Comparison of ENCODE assay signal across 19 cellular contexts in genomic region chr2:103285354-103285753, GRCh38.
DNase-seq lines count a peak whose midpoint lies in the region; FAIRE-seq and TF ChIP-seq lines count a peak whose summit lies in the region.
"Had no signal": no experiment of that assay in that cellular context is flagged by ENCODE, and none has a peak within 500 bp of the region (broad histone marks: within the 10 kb centered on the region; RNA-seq: fewer than 3 reads in every experiment).

No MANE protein-coding gene starts in this region.

- H3K9me2 ChIP-seq in neural cell (ENCODE audit: insufficient read depth, low read length), result no peaks in the 10 kb centered on the region

- peak; percentile 97 for TF ChIP-seq EP300 in neural cell (conservative IDR thresholded peaks at IDR 0.05; ENCODE audit: poor library complexity, severe bottlenecking)

- no peak overlapping the region for H3K4me3 ChIP-seq in neural cell (ENCODE audit: low read length)
- H3K4me3 ChIP-seq: BLaER1, GM23248 had no signal

- H3K27ac ChIP-seq in neural cell (ENCODE audit: low read length), result no peak overlapping the region
- H3K27ac ChIP-seq: 22Rv1, BLaER1, C4-2B, GM23248 had no signal

- no peak overlapping the region for H3K9ac ChIP-seq in neural cell (ENCODE audit: low read length)
- H3K9ac ChIP-seq: BLaER1, GM23248 had no signal

- no peak for TF ChIP-seq CTCF in neural cell (IDR thresholded peaks at IDR 0.05; ENCODE audit: poor library complexity, severe bottlenecking)
- TF ChIP-seq CTCF in D721Med (IDR thresholded peaks at IDR 0.05; ENCODE audit: insufficient read depth, missing control alignments), result no peak

- CTCF ChIA-PET in HEK293T (lab: Yijun Ruan, JAX), result no interaction called here

- FAIRE-seq in D721Med (lab: Jason Lieb, UNC), result no peak
- FAIRE-seq: A204.1, G401.6, GM12892, H1 had no signal

- H2AFZ ChIP-seq in neural cell (ENCODE audit: low read depth, low read length), result no peak overlapping the region
- H2AFZ ChIP-seq: GM23248 had no signal

- H3K9me3 ChIP-seq in neural cell (ENCODE audit: low read length), result no peaks in the 10 kb centered on the region
- H3K9me3 ChIP-seq: BLaER1 had no signal

- H3K79me2 ChIP-seq in neural cell (replicated peaks; ENCODE audit: insufficient read depth, low read length), result no peaks in the 10 kb centered on the region

- peak; percentile 14 for DNase-seq in DMS153 (lab: John Stamatoyannopoulos, UW)
- no peak for DNase-seq in DMS153 treated with DMSO at 0.1 percent for 48 hours (lab: John Stamatoyannopoulos, UW; ENCODE audit: unreplicated experiment)
- DNase-seq in COLO668 (lab: John Stamatoyannopoulos, UW; ENCODE audit: unreplicated experiment), result peak; percentile 48
- DNase-seq in HEK293T (ENCODE audit: extremely low spot score), result no peak
- DNase-seq in D721Med (ENCODE audit: insufficient read length, low spot score), result no peak
- no peak for DNase-seq in mucosa of gallbladder (ENCODE audit: low spot score)
- DNase-seq: CD4-positive, CD25-positive, alpha-beta regulatory T cell; CD8-positive, alpha-beta T cell; DND-41; GM23248; HCEC 1CT had no signal

- POLR2A ChIA-PET in HEK293T (lab: Yijun Ruan, JAX), result no interaction called here

- H3K36me3 ChIP-seq in neural cell (ENCODE audit: insufficient read depth, low read length), result no peaks in the 10 kb centered on the region
- H3K36me3 ChIP-seq: BLaER1 had no signal

- no peaks in the 10 kb centered on the region for H3K27me3 ChIP-seq in neural cell (ENCODE audit: insufficient read depth, low read depth, low read length)
- H3K27me3 ChIP-seq: BLaER1 had no signal

- no peak overlapping the region for H3K4me2 ChIP-seq in neural cell (ENCODE audit: low read length)
- H3K4me2 ChIP-seq: BLaER1 had no signal

- H3F3A ChIP-seq in neural cell (ENCODE audit: insufficient read depth, low read length, poor library complexity, severe bottlenecking), result no peaks in the 10 kb centered on the region

- no peaks in the 10 kb centered on the region for H4K20me1 ChIP-seq in neural cell (ENCODE audit: insufficient read depth)
- H4K20me1 ChIP-seq: BLaER1 had no signal

- no peak for TF ChIP-seq RAD21 in neural cell (conservative IDR thresholded peaks at IDR 0.05)

TF ChIP-seq in HEK293T, 16 proteins besides CTCF, POLR2A, EP300 and RAD21:
- TF ChIP-seq ARNT (IDR thresholded peaks at IDR 0.05), result no peak
- no peak for TF ChIP-seq BHLHE40 (IDR thresholded peaks at IDR 0.05; ENCODE audit: borderline replicate concordance)
- no peak for TF ChIP-seq SP1 (IDR thresholded peaks at IDR 0.05)
- 0 out of 2 replicates have a peak, but pooled peaks have one; percentile 23 for TF ChIP-seq PKNOX1 (IDR thresholded peaks at IDR 0.05)

TF ChIP-seq in neural cell, 6 proteins besides CTCF, POLR2A, EP300 and RAD21:
- TF ChIP-seq POLR2AphosphoS5 (IDR thresholded peaks at IDR 0.05) (peak; percentile 89), TAF1 (IDR thresholded peaks at IDR 0.05; ENCODE audit: low read depth) (no peak)

Comparison
In these comparisons a context has a peak if more than half of its experiments do, and no peak if none do; other contexts are left out.
1. DNase-seq: peak in DMS153 (single experiment) and COLO668 (single experiment); none in DMS153 treated with DMSO at 0.1 percent for 48 hours (single experiment), HEK293T (single experiment), D721Med (single experiment) and mucosa of gallbladder (single experiment).